8 cellular contexts compared by ENCODE assay signal in genomic region chr11:133163463-133164419, GRCh38.
DNase-seq lines count a peak whose midpoint lies in the region; ATAC-seq, FAIRE-seq and TF ChIP-seq lines count a peak whose summit lies in the region.

No MANE protein-coding gene starts in this region.

- POLR2A ChIA-PET in GM12878 (lab: Charles Lee), result no interaction called here

- H3K36me3 ChIP-seq in GM12878 (ENCODE audit: control insufficient read depth in 2 of 2, insufficient read depth in 2 of 2, low read length in 1 of 2), result no peaks in the 10 kb centered on the region
- H3K36me3 ChIP-seq in keratinocyte (ENCODE audit: control insufficient read depth in 2 of 2, extremely low read depth in 1 of 2, insufficient read depth in 2 of 2, low read length in 2 of 2), result no peaks in the 10 kb centered on the region

- FAIRE-seq in GM12878 (lab: Jason Lieb, UNC) (peak; percentile 44), keratinocyte (lab: Jason Lieb, UNC) (no peak)

- no peaks in the 10 kb centered on the region for H3K9me3 ChIP-seq in GM12878 (replicated peaks; ENCODE audit: control insufficient read depth, insufficient read depth, low read length)
- H3K9me3 ChIP-seq in keratinocyte (ENCODE audit: control insufficient read depth, low read depth, low read length), result no peaks in the 10 kb centered on the region

- H3K9ac ChIP-seq in GM12878 (ENCODE audit: control insufficient read depth, insufficient read depth, low read length) (no peak overlapping the region), keratinocyte (ENCODE audit: control insufficient read depth, extremely low read depth, insufficient read depth, low read length) (no peak overlapping the region)

- TF ChIP-seq RAD21 in GM12878 (IDR thresholded peaks at IDR 0.05; ENCODE audit: insufficient read depth, low read depth, low read length), result peak; percentile 63

- H4K20me1 ChIP-seq in GM12878 (ENCODE audit: control insufficient read depth, insufficient read depth) (no peaks in the 10 kb centered on the region), keratinocyte (ENCODE audit: control insufficient read depth, extremely low read depth, insufficient read depth, low read length) (no peaks in the 10 kb centered on the region)

- H3K9me1 ChIP-seq in keratinocyte (ENCODE audit: control insufficient read depth, extremely low read depth, insufficient read depth, low read length), result no peaks in the 10 kb centered on the region

- H3K27me3 ChIP-seq in GM12878 (replicated peaks in 1 of 2; ENCODE audit: control insufficient read depth in 2 of 2, insufficient read depth in 2 of 2, low read length in 1 of 2) (no peaks in the 10 kb centered on the region), keratinocyte (ENCODE audit: control insufficient read depth, extremely low read depth, insufficient read depth, low read length) (no peaks in the 10 kb centered on the region)

- CTCF ChIA-PET in GM12878 (lab: Yijun Ruan, JAX), result interaction anchor here (0.6 to 3.2 kb wide), 9 partner anchors 9 to 238 kb away, joined by 3 to 17 read pairs (median 4); no protein-coding TSS in a partner anchor

- RAD21 ChIA-PET in GM12878 (lab: Charles Lee; ENCODE audit: unreplicated experiment), result interaction anchor here (2.0 kb wide), 1 partner anchor 29 kb away, joined by 5 read pairs; no protein-coding TSS in a partner anchor

- peak; percentile 66 for ATAC-seq in HG02588 (IDR thresholded peaks at IDR 0.05; ENCODE audit: unreplicated experiment)
- peak; percentile 96 for ATAC-seq in GM12878
- ATAC-seq in GM21825 (IDR thresholded peaks at IDR 0.05; ENCODE audit: unreplicated experiment), result no peak

- no peak for TF ChIP-seq EP300 in GM12878 (IDR thresholded peaks at IDR 0.05; ENCODE audit: borderline replicate concordance in 1 of 2, control insufficient read depth in 1 of 2, low read depth in 2 of 2, low read length in 2 of 2)

- 17% methylated on average over 12 of the region's 12 CpGs for WGBS in GM12878 (ENCODE audit: insufficient coverage, insufficient replicate concordance, low lambda C conversion rate, missing lambda C conversion rate)

- no peak overlapping the region for H3K4me2 ChIP-seq in GM12878 (ENCODE audit: control insufficient read depth, insufficient read depth)
- no peak overlapping the region for H3K4me2 ChIP-seq in keratinocyte (ENCODE audit: control insufficient read depth, extremely low read depth, insufficient read depth, low read depth, low read length)

- no peak overlapping the region; the same call in 1 of the 2 replicates for H2AFZ ChIP-seq in GM12878 (ENCODE audit: control insufficient read depth, low read depth, low read length)
- H2AFZ ChIP-seq in keratinocyte (ENCODE audit: control insufficient read depth, low read length), result no peak overlapping the region

- DNase-seq in NCI-H82 (lab: John Stamatoyannopoulos, UW) (peak; percentile 53), NCI-H82 treated with DMSO at 0.1 percent for 48 hours (lab: John Stamatoyannopoulos, UW; ENCODE audit: unreplicated experiment) (no peak), NCI-H2081 treated with DMSO at 0.1 percent for 48 hours (lab: John Stamatoyannopoulos, UW) (peak; percentile 32), GM12878 (ENCODE audit: low read depth, low spot score) (peak; percentile 8), keratinocyte (ENCODE audit: low read depth, low spot score) (no peak)
- DNase-seq in activated CD8-positive, alpha-beta memory T cell treated with anti-CD3 and anti-CD28 coated beads, Interleukin-2, amount 50 U/mL, for 4 hours, result no peak

- H3K4me1 ChIP-seq in GM12878 (ENCODE audit: control insufficient read depth, insufficient read depth, low read length) (no peaks in the 10 kb centered on the region), keratinocyte (ENCODE audit: control insufficient read depth, extremely low read depth, insufficient read depth, low read length) (no peaks in the 10 kb centered on the region)

- H3K79me2 ChIP-seq in GM12878 (ENCODE audit: control insufficient read depth, insufficient read depth, low read length) (no peaks in the 10 kb centered on the region), keratinocyte (ENCODE audit: control insufficient read depth, insufficient read depth, low read length) (no peaks in the 10 kb centered on the region)

- dilution Hi-C loops in keratinocyte (cut with MboI; ENCODE audit: extremely low pct_ligation_motif_present, low sequenced_read_pairs), result no loop called here

- BruUV-seq in GM12878 (replicated peaks; lab: Mats Ljungman, UMichigan), result no TSS peak

- in situ Hi-C loops in GM12878 (cut with MboI), result no loop called here

- TF ChIP-seq CTCF in GM12878 (IDR thresholded peaks at IDR 0.05 in 2 of 3, conservative IDR thresholded peaks at IDR 0.05 in 1 of 3; ENCODE audit: control insufficient read depth in 2 of 3, extremely low read depth in 1 of 3, insufficient read depth in 1 of 3, low read depth in 3 of 3, low read length in 3 of 3), result peak; percentile 64 to 80 (median 75)
- peak; percentile 35 to 46 (median 43) for TF ChIP-seq CTCF in keratinocyte (optimal IDR thresholded peaks at IDR 0.05 in 1 of 3, IDR thresholded peaks at IDR 0.05 in 1 of 3, conservative IDR thresholded peaks at IDR 0.05 in 1 of 3; ENCODE audit: extremely low read depth in 1 of 3, insufficient read depth in 2 of 3, low read length in 3 of 3)

- no peak overlapping the region for H3K27ac ChIP-seq in GM12878 (ENCODE audit: control insufficient read depth, insufficient read depth)
- no peak overlapping the region for H3K27ac ChIP-seq in keratinocyte (ENCODE audit: control insufficient read depth, insufficient read depth, low read length)

- H3K4me3 ChIP-seq in GM12878, result no peak overlapping the region
- H3K4me3 ChIP-seq in keratinocyte (ENCODE audit: control insufficient read depth in 2 of 3, extremely low read depth in 1 of 3, insufficient read depth in 2 of 3, low read depth in 1 of 3, low read length in 3 of 3), result no peak overlapping the region

- SMC1A ChIA-PET in GM12878 (lab: Charles Lee; ENCODE audit: uncharacterized antibody, unreplicated experiment), result interaction anchor here (1.0 to 2.8 kb wide), 3 partner anchors 11 to 51 kb away, joined by 4 to 9 read pairs (median 4); no protein-coding TSS in a partner anchor

- intact Hi-C loops in GM12878 (cut with micrococcal nuclease; ENCODE audit: unreplicated experiment), result no loop called here

- no peak for TF ChIP-seq POLR2A in GM12878 (IDR thresholded peaks at IDR 0.05; ENCODE audit: low read depth, low read length)

TF ChIP-seq in GM12878, 131 proteins besides CTCF, POLR2A, EP300 and RAD21:
- TF ChIP-seq RB1 (IDR thresholded peaks at IDR 0.05; ENCODE audit: borderline replicate concordance), result no peak
- no peak for TF ChIP-seq MEF2A (IDR thresholded peaks at IDR 0.05; ENCODE audit: insufficient read depth, low read depth, low read length)
- no peak for TF ChIP-seq TAF1 (IDR thresholded peaks at IDR 0.05; ENCODE audit: borderline replicate concordance, low read depth, low read length)
- no peak for TF ChIP-seq NR2F1 (conservative IDR thresholded peaks at IDR 0.05)
- TF ChIP-seq RUNX3 (IDR thresholded peaks at IDR 0.05; ENCODE audit: low read length), result peak; percentile 38; the same call in 1 of the 2 replicates
- no peak for TF ChIP-seq HCFC1 (IDR thresholded peaks at IDR 0.05; ENCODE audit: low read length)
- TF ChIP-seq POU2F2 (IDR thresholded peaks at IDR 0.05; ENCODE audit: borderline replicate concordance, low read depth, low read length), result no peak
- peak; percentile 51; the same call in 1 of the 2 replicates for TF ChIP-seq SMC3 (IDR thresholded peaks at IDR 0.05; ENCODE audit: borderline replicate concordance, low read length)
- no peak for TF ChIP-seq NFIC (IDR thresholded peaks at IDR 0.05; ENCODE audit: low read depth, low read length)
- TF ChIP-seq CHD4 (IDR thresholded peaks at IDR 0.05), result no peak
- no peak for TF ChIP-seq NBN (IDR thresholded peaks at IDR 0.05)
- TF ChIP-seq, protein P1, sequence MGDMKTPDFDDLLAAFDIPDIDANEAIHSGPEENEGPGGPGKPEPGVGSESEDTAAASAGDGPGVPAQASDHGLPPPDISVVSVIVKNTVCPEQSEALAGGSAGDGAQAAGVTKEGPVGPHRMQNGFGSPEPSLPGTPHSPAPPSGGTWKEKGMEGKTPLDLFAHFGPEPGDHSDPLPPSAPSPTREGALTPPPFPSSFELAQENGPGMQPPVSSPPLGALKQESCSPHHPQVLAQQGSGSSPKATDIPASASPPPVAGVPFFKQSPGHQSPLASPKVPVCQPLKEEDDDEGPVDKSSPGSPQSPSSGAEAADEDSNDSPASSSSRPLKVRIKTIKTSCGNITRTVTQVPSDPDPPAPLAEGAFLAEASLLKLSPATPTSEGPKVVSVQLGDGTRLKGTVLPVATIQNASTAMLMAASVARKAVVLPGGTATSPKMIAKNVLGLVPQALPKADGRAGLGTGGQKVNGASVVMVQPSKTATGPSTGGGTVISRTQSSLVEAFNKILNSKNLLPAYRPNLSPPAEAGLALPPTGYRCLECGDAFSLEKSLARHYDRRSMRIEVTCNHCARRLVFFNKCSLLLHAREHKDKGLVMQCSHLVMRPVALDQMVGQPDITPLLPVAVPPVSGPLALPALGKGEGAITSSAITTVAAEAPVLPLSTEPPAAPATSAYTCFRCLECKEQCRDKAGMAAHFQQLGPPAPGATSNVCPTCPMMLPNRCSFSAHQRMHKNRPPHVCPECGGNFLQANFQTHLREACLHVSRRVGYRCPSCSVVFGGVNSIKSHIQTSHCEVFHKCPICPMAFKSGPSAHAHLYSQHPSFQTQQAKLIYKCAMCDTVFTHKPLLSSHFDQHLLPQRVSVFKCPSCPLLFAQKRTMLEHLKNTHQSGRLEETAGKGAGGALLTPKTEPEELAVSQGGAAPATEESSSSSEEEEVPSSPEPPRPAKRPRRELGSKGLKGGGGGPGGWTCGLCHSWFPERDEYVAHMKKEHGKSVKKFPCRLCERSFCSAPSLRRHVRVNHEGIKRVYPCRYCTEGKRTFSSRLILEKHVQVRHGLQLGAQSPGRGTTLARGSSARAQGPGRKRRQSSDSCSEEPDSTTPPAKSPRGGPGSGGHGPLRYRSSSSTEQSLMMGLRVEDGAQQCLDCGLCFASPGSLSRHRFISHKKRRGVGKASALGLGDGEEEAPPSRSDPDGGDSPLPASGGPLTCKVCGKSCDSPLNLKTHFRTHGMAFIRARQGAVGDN (IDR thresholded peaks at IDR 0.05), result no peak
- TF ChIP-seq BCL11A (IDR thresholded peaks at IDR 0.05; ENCODE audit: low read depth, low read length), result no peak

Comparison
In these comparisons a context has a peak if more than half of its experiments do, and no peak if none do; other contexts are left out.
1. DNase-seq: peak in NCI-H82 (single experiment), NCI-H2081 treated with DMSO at 0.1 percent for 48 hours (single experiment) and GM12878 (single experiment); none in NCI-H82 treated with DMSO at 0.1 percent for 48 hours (single experiment), keratinocyte (single experiment) and activated CD8-positive, alpha-beta memory T cell treated with anti-CD3 and anti-CD28 coated beads, Interleukin-2, amount 50 U/mL, for 4 hours (single experiment).